In the genomic region with DNA sequence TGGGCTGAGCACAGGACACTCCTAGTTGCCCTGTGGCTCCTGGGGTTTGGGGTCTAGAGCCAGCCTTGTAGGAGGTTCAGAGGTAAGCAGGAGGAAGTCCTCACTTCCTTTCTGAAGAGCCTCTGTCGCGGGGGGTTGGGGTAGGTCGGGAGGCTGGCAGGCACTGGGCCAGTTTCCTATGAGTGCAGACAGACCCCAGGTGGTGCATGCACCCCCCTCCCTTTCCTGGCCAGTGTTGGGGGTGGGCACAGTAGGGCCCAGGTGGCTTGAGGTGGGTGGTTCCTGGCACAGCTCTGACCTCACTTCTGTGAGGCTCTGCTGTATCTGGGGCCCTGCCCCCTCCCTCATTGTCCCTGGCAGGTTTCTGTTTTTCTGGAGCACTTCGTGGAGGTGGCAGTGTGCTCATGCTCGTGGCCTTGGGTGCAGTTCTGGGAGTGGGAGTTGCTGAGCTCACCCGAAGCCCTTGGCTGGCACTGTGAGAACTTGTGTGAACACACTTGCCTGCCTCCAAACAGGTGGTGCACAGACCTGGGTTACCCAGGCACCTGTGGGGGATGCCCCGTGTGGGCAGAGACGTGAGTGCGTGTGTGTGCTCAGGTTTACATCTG, we compare ENCODE assay signal across 9 cellular contexts. TPM values are rescaled to one million over a fixed set of nuclear protein-coding genes. Genes with fewer than 3 reads are reported as not detected.
DNase-seq lines count a peak whose midpoint lies in the region; ATAC-seq lines count a peak whose summit lies in the region.
"Had no signal": no experiment of that assay in that cellular context is flagged by ENCODE, and none has a peak within 500 bp of the region (broad histone marks: within the 10 kb centered on the region; RNA-seq: fewer than 3 reads in every experiment).

No MANE protein-coding gene starts in this region.

- no peaks in the 10 kb centered on the region for H3K36me3 Mint-ChIP-seq in CD8-positive, alpha-beta memory T cell

- H3K9me3 ChIP-seq in CD8-positive, alpha-beta memory T cell (ENCODE audit: low read length) = no peaks in the 10 kb centered on the region
- no peaks in the 10 kb centered on the region for H3K9me3 ChIP-seq in mucosa of rectum (ENCODE audit: control insufficient read depth in 2 of 2, low read length in 2 of 2)

- peak in 2 of 5 donors; percentile 13 to 38 for DNase-seq in CD8-positive, alpha-beta memory T cell
- DNase-seq in HT-29 (ENCODE audit: low spot score) (peak; percentile 22), DMS153 treated with DMSO at 0.1 percent for 48 hours (lab: John Stamatoyannopoulos, UW; ENCODE audit: unreplicated experiment) (no peak)
- DNase-seq in activated naive CD4-positive, alpha-beta T cell treated with Interleukin-2 at 50 U/mL for 16 hours = peak; percentile 15

- peaks cover 8% of the 10 kb centered on the region for H3K27me3 ChIP-seq in CD8-positive, alpha-beta memory T cell (ENCODE audit: insufficient read depth, low read length, poor library complexity, severe bottlenecking)
- peaks cover 6 to 9% of the 10 kb centered on the region in 2 donors for H3K27me3 ChIP-seq in mucosa of rectum (ENCODE audit: control insufficient read depth in 2 of 2, insufficient read depth in 2 of 2, low read length in 2 of 2)

- peak overlapping the region; percentile 40 to 84 (median 80) for H3K4me3 Mint-ChIP-seq in CD8-positive, alpha-beta memory T cell

- no peaks in the 10 kb centered on the region for H3K9me3 Mint-ChIP-seq in CD8-positive, alpha-beta memory T cell

- peak overlapping the region; percentile 14 to 26 for H3K9ac ChIP-seq in mucosa of rectum (ENCODE audit: low read depth in 1 of 2, low read length in 2 of 2)

- H3K27ac Mint-ChIP-seq in CD8-positive, alpha-beta memory T cell = peak overlapping the region in 5 of 8 donors; percentile 7 to 74 (median 61)

- POLR2A ChIA-PET in CD8-positive, alpha-beta memory T cell (lab: Charles Lee) = no interaction called here

- no peaks in the 10 kb centered on the region for H3K36me3 ChIP-seq in CD8-positive, alpha-beta memory T cell (ENCODE audit: insufficient read depth, low read length)
- no peaks in the 10 kb centered on the region for H3K36me3 ChIP-seq in mucosa of rectum (ENCODE audit: control insufficient read depth in 2 of 2, insufficient read depth in 2 of 2, low read length in 2 of 2)

- ATAC-seq in HG03159 (IDR thresholded peaks at IDR 0.05; ENCODE audit: unreplicated experiment) (no peak), HG03439 (IDR thresholded peaks at IDR 0.05; ENCODE audit: unreplicated experiment) (no peak), GM18519 (IDR thresholded peaks at IDR 0.05; ENCODE audit: low FRiP score, unreplicated experiment) (no peak)

- peaks cover 33 to 52% (median 39%) of the 10 kb centered on the region in 3 donors for H3K4me1 Mint-ChIP-seq in CD8-positive, alpha-beta memory T cell

- H3K27me3 Mint-ChIP-seq in CD8-positive, alpha-beta memory T cell = peaks cover 4 to 27% of the 10 kb centered on the region in 2 donors

- CTCF ChIA-PET in CD8-positive, alpha-beta memory T cell (lab: Charles Lee) = no interaction called here

- H3K27ac ChIP-seq in CD8-positive, alpha-beta memory T cell (ENCODE audit: low read depth, low read length) = no peak overlapping the region
- H3K27ac ChIP-seq in mucosa of rectum (ENCODE audit: low read depth in 2 of 2, low read length in 2 of 2) = peak overlapping the region in 1 of 2 donors; percentile 13

- H3K4me3 ChIP-seq in CD8-positive, alpha-beta memory T cell (ENCODE audit: low read length) = peak overlapping the region; percentile 32
- peak overlapping the region in 1 of 2 donors; percentile 26 for H3K4me3 ChIP-seq in mucosa of rectum (ENCODE audit: low read length in 2 of 2)

- peaks cover 39% of the 10 kb centered on the region for H3K4me1 ChIP-seq in CD8-positive, alpha-beta memory T cell (ENCODE audit: insufficient read depth, low read length)
- H3K4me1 ChIP-seq in mucosa of rectum (ENCODE audit: control insufficient read depth in 2 of 2, insufficient read depth in 2 of 2, low read length in 2 of 2) = peaks cover 18 to 19% of the 10 kb centered on the region in 2 donors

RNA-seq across cellular contexts. Expression of a gene that starts 1.8 kb away (rescaled TPM):
- total RNA-seq in CD8-positive, alpha-beta memory T cell = under 1 TPM; 0.20 to 0.29 TPM
- polyA plus RNA-seq in CD8-positive, alpha-beta memory T cell = not detected
- 23.9 and 25.5 TPM in 2 replicates for total RNA-seq in HT-29 (2014; rRNA removed; shearing (Covaris generic))

RNA-seq across cellular contexts. Expression of a gene that starts 38.9 kb away (rescaled TPM):
- not detected for total RNA-seq in CD8-positive, alpha-beta memory T cell
- polyA plus RNA-seq in CD8-positive, alpha-beta memory T cell = 0.43 TPM
- total RNA-seq in HT-29 (2014; rRNA removed; shearing (Covaris generic)) = not detected in 2 replicates
- total RNA-seq: lung microvascular endothelial cell had no signal

Comparison
In these comparisons a context has a peak if more than half of its experiments do, and no peak if none do; other contexts are left out.
1. RNA of a gene that starts 1.8 kb away (total RNA-seq): 23.9 to 25.5 TPM in HT-29; 0.20 to 0.29 TPM in CD8-positive, alpha-beta memory T cell; every median in the first group is over 10 times any median in the second.